ENCODE assay signal across 1 cellular context in the genomic region with DNA sequence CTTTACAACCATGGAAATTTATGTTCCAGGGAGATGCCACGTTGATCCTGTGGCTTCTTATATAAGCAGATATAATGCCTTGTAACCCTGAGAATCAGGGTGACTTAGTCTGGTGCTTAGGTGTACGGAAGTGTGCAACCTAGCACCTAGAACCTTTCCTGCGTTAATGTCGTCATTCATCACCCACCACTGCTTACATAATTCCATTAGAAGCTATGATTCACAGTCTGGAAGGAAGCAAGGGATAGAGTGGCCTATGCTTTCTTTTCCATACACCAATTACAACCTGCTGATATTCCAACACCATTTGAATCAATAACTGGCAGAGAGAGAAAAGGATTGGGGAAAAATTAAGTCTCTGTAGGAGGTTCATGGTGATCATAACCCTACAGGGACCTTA.
TF ChIP-seq lines count a peak whose summit lies in the region.

No MANE protein-coding gene starts in this region.

TF ChIP-seq in endothelial cell of umbilical vein, 7 proteins besides CTCF, POLR2A, EP300 and RAD21 (continued from another document):
- no peak for TF ChIP-seq GATA2 (IDR thresholded peaks at IDR 0.05; ENCODE audit: insufficient read depth, insufficient read length, low read depth, low read length)
